Comparison of ENCODE assay signal across 2 cellular contexts in genomic region chr3:44986330-44986729, GRCh38. TPM values are rescaled to one million over a fixed set of nuclear protein-coding genes. Genes with fewer than 3 reads are reported as not detected.
"Had no signal": no experiment of that assay in that cellular context is flagged by ENCODE, and none has a peak within 500 bp of the region (broad histone marks: within the 10 kb centered on the region; RNA-seq: fewer than 3 reads in every experiment).

No MANE protein-coding gene starts in this region.

RNA-seq across cellular contexts. Expression of gene CLEC3B, which starts 39.8 kb away (rescaled TPM):
- total RNA-seq: G401 had no signal
- polyA plus RNA-seq: GM12878 had no signal
